Comparison of ENCODE assay signal across 1 cellular context in the genomic region with DNA sequence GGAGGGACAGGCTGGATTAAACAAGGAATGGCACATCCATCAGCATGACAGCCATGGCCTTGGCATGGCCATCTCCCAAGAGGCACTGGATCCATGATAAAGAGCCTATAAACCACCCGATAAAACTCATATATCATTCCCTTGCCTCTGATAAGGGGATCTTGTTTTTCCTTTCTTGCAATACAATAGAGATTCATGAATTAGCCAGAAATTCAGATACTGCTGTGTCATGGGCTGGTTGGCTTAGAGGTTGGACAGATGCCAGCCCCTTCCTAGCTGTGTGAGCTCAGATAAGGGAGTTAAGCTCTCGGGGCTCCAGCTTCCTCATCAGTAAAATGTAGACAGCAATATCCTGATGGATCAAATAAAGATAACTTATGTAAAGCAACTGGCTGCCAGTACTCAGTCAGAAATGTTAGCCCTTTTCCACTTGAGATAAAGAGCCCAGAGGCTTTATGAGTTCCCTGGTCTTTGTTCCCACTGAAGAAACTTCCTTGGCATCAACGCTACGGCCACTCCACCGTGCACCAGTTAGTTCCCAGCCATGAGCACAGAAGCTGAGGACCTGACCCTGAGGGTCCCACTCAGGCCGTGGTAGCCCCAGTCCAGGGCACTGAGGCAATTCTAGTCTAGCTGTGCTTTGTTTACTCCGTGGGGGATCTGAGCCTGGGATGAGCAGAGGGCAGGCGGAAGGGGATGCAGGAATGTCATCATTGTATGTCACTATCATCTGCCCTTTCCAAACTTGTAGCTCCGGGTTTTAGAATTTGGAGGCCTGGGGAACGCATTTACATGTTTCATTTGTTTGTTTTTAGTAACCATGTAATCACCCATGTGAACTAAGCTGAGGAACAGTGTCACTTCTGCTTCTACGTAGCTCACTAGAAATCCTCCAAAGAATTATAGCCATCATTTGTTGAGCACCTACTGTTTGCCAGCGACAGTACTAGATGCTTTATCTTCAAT.
TF ChIP-seq lines count a peak whose summit lies in the region.

No MANE protein-coding gene starts in this region.

TF ChIP-seq in K562, 482 proteins besides CTCF, POLR2A, EP300 and RAD21 (continued from another document and continues in another):
- TF ChIP-seq, protein P1, sequence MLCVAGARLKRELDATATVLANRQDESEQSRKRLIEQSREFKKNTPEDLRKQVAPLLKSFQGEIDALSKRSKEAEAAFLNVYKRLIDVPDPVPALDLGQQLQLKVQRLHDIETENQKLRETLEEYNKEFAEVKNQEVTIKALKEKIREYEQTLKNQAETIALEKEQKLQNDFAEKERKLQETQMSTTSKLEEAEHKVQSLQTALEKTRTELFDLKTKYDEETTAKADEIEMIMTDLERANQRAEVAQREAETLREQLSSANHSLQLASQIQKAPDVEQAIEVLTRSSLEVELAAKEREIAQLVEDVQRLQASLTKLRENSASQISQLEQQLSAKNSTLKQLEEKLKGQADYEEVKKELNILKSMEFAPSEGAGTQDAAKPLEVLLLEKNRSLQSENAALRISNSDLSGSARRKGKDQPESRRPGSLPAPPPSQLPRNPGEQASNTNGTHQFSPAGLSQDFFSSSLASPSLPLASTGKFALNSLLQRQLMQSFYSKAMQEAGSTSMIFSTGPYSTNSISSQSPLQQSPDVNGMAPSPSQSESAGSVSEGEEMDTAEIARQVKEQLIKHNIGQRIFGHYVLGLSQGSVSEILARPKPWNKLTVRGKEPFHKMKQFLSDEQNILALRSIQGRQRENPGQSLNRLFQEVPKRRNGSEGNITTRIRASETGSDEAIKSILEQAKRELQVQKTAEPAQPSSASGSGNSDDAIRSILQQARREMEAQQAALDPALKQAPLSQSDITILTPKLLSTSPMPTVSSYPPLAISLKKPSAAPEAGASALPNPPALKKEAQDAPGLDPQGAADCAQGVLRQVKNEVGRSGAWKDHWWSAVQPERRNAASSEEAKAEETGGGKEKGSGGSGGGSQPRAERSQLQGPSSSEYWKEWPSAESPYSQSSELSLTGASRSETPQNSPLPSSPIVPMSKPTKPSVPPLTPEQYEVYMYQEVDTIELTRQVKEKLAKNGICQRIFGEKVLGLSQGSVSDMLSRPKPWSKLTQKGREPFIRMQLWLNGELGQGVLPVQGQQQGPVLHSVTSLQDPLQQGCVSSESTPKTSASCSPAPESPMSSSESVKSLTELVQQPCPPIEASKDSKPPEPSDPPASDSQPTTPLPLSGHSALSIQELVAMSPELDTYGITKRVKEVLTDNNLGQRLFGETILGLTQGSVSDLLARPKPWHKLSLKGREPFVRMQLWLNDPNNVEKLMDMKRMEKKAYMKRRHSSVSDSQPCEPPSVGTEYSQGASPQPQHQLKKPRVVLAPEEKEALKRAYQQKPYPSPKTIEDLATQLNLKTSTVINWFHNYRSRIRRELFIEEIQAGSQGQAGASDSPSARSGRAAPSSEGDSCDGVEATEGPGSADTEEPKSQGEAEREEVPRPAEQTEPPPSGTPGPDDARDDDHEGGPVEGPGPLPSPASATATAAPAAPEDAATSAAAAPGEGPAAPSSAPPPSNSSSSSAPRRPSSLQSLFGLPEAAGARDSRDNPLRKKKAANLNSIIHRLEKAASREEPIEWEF (CRISPR knock-in tag; IDR thresholded peaks at IDR 0.05): peak; percentile 94; the same call in 1 of the 2 replicates
- TF ChIP-seq ZNF174 (CRISPR knock-in tag; IDR thresholded peaks at IDR 0.05) (no peak), POLR2AphosphoS2 (IDR thresholded peaks at IDR 0.05; ENCODE audit: low read length) (no peak), ZBTB7A (IDR thresholded peaks at IDR 0.05; ENCODE audit: borderline replicate concordance, control insufficient read depth, low read depth, low read length) (no peak), SIN3B (IDR thresholded peaks at IDR 0.05; ENCODE audit: low read depth) (no peak), PCBP1 (IDR thresholded peaks at IDR 0.05; ENCODE audit: low read depth, low read length, poor library complexity, severe bottlenecking) (no peak), GABPB1 (CRISPR knock-in tag; IDR thresholded peaks at IDR 0.05) (peak; percentile 54; the same call in 1 of the 2 replicates), CHD1 (IDR thresholded peaks at IDR 0.05; ENCODE audit: low read length) (no peak), SP2 (IDR thresholded peaks at IDR 0.05; ENCODE audit: extremely low read depth, low read depth, low read length, poor library complexity, severe bottlenecking) (no peak), SOX6 (IDR thresholded peaks at IDR 0.05) (peak; percentile 100), NEUROD1 (IDR thresholded peaks at IDR 0.05; ENCODE audit: borderline replicate concordance, low read depth, low read length, partially characterized antibody) (peak; percentile 40), MEF2D (tag; conservative IDR thresholded peaks at IDR 0.05; ENCODE audit: low read depth) (peak; percentile 87), CBFA2T3 (IDR thresholded peaks at IDR 0.05) (peak; percentile 98), ZNF551 (CRISPR knock-in tag; IDR thresholded peaks at IDR 0.05) (no peak), TCF7 (IDR thresholded peaks at IDR 0.05; ENCODE audit: borderline replicate concordance) (0 out of 2 replicates have a peak, but pooled peaks have one; percentile 50), NR2C1 (IDR thresholded peaks at IDR 0.05) (no peak), NR2C1 (tag; IDR thresholded peaks at IDR 0.05) (no peak), SMARCA5 (IDR thresholded peaks at IDR 0.05) (0 out of 2 replicates have a peak, but pooled peaks have one; percentile 15), MBD2 (IDR thresholded peaks at IDR 0.05; ENCODE audit: borderline replicate concordance, low read depth) (peak; percentile 71; the same call in 1 of the 2 replicates), STAT5B (CRISPR knock-in tag; IDR thresholded peaks at IDR 0.05) (no peak), ATF7 (IDR thresholded peaks at IDR 0.05) (peak; percentile 81), NFIC (IDR thresholded peaks at IDR 0.05) (peak; percentile 99), TAL1 (IDR thresholded peaks at IDR 0.05) (peak; percentile 94)
- TF ChIP-seq, protein P2, sequence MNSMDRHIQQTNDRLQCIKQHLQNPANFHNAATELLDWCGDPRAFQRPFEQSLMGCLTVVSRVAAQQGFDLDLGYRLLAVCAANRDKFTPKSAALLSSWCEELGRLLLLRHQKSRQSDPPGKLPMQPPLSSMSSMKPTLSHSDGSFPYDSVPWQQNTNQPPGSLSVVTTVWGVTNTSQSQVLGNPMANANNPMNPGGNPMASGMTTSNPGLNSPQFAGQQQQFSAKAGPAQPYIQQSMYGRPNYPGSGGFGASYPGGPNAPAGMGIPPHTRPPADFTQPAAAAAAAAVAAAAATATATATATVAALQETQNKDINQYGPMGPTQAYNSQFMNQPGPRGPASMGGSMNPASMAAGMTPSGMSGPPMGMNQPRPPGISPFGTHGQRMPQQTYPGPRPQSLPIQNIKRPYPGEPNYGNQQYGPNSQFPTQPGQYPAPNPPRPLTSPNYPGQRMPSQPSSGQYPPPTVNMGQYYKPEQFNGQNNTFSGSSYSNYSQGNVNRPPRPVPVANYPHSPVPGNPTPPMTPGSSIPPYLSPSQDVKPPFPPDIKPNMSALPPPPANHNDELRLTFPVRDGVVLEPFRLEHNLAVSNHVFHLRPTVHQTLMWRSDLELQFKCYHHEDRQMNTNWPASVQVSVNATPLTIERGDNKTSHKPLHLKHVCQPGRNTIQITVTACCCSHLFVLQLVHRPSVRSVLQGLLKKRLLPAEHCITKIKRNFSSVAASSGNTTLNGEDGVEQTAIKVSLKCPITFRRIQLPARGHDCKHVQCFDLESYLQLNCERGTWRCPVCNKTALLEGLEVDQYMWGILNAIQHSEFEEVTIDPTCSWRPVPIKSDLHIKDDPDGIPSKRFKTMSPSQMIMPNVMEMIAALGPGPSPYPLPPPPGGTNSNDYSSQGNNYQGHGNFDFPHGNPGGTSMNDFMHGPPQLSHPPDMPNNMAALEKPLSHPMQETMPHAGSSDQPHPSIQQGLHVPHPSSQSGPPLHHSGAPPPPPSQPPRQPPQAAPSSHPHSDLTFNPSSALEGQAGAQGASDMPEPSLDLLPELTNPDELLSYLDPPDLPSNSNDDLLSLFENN (IDR thresholded peaks at IDR 0.05; ENCODE audit: low read depth in 2 of 2, low read length in 2 of 2): peak in 1 of 2 experiments; percentile 83; a peak in 2 of 4 replicates
- TF ChIP-seq, protein P3, sequence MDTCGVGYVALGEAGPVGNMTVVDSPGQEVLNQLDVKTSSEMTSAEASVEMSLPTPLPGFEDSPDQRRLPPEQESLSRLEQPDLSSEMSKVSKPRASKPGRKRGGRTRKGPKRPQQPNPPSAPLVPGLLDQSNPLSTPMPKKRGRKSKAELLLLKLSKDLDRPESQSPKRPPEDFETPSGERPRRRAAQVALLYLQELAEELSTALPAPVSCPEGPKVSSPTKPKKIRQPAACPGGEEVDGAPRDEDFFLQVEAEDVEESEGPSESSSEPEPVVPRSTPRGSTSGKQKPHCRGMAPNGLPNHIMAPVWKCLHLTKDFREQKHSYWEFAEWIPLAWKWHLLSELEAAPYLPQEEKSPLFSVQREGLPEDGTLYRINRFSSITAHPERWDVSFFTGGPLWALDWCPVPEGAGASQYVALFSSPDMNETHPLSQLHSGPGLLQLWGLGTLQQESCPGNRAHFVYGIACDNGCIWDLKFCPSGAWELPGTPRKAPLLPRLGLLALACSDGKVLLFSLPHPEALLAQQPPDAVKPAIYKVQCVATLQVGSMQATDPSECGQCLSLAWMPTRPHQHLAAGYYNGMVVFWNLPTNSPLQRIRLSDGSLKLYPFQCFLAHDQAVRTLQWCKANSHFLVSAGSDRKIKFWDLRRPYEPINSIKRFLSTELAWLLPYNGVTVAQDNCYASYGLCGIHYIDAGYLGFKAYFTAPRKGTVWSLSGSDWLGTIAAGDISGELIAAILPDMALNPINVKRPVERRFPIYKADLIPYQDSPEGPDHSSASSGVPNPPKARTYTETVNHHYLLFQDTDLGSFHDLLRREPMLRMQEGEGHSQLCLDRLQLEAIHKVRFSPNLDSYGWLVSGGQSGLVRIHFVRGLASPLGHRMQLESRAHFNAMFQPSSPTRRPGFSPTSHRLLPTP (IDR thresholded peaks at IDR 0.05; ENCODE audit: borderline replicate concordance, extremely low read depth, insufficient read length): no peak
- TF ChIP-seq, protein P4, sequence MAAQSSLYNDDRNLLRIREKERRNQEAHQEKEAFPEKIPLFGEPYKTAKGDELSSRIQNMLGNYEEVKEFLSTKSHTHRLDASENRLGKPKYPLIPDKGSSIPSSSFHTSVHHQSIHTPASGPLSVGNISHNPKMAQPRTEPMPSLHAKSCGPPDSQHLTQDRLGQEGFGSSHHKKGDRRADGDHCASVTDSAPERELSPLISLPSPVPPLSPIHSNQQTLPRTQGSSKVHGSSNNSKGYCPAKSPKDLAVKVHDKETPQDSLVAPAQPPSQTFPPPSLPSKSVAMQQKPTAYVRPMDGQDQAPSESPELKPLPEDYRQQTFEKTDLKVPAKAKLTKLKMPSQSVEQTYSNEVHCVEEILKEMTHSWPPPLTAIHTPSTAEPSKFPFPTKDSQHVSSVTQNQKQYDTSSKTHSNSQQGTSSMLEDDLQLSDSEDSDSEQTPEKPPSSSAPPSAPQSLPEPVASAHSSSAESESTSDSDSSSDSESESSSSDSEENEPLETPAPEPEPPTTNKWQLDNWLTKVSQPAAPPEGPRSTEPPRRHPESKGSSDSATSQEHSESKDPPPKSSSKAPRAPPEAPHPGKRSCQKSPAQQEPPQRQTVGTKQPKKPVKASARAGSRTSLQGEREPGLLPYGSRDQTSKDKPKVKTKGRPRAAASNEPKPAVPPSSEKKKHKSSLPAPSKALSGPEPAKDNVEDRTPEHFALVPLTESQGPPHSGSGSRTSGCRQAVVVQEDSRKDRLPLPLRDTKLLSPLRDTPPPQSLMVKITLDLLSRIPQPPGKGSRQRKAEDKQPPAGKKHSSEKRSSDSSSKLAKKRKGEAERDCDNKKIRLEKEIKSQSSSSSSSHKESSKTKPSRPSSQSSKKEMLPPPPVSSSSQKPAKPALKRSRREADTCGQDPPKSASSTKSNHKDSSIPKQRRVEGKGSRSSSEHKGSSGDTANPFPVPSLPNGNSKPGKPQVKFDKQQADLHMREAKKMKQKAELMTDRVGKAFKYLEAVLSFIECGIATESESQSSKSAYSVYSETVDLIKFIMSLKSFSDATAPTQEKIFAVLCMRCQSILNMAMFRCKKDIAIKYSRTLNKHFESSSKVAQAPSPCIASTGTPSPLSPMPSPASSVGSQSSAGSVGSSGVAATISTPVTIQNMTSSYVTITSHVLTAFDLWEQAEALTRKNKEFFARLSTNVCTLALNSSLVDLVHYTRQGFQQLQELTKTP (IDR thresholded peaks at IDR 0.05; ENCODE audit: low read depth in 1 of 2, partially characterized antibody in 2 of 2): no peak
- TF ChIP-seq, protein P5, sequence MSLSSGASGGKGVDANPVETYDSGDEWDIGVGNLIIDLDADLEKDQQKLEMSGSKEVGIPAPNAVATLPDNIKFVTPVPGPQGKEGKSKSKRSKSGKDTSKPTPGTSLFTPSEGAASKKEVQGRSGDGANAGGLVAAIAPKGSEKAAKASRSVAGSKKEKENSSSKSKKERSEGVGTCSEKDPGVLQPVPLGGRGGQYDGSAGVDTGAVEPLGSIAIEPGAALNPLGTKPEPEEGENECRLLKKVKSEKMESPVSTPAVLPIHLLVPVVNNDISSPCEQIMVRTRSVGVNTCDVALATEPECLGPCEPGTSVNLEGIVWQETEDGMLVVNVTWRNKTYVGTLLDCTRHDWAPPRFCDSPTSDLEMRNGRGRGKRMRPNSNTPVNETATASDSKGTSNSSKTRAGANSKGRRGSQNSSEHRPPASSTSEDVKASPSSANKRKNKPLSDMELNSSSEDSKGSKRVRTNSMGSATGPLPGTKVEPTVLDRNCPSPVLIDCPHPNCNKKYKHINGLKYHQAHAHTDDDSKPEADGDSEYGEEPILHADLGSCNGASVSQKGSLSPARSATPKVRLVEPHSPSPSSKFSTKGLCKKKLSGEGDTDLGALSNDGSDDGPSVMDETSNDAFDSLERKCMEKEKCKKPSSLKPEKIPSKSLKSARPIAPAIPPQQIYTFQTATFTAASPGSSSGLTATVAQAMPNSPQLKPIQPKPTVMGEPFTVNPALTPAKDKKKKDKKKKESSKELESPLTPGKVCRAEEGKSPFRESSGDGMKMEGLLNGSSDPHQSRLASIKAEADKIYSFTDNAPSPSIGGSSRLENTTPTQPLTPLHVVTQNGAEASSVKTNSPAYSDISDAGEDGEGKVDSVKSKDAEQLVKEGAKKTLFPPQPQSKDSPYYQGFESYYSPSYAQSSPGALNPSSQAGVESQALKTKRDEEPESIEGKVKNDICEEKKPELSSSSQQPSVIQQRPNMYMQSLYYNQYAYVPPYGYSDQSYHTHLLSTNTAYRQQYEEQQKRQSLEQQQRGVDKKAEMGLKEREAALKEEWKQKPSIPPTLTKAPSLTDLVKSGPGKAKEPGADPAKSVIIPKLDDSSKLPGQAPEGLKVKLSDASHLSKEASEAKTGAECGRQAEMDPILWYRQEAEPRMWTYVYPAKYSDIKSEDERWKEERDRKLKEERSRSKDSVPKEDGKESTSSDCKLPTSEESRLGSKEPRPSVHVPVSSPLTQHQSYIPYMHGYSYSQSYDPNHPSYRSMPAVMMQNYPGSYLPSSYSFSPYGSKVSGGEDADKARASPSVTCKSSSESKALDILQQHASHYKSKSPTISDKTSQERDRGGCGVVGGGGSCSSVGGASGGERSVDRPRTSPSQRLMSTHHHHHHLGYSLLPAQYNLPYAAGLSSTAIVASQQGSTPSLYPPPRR (CRISPR knock-in tag; IDR thresholded peaks at IDR 0.05; ENCODE audit: borderline replicate concordance): 0 out of 2 replicates have a peak, but pooled peaks have one; percentile 27
